ENCODE assay signal across 9 cellular contexts in the genomic region with DNA sequence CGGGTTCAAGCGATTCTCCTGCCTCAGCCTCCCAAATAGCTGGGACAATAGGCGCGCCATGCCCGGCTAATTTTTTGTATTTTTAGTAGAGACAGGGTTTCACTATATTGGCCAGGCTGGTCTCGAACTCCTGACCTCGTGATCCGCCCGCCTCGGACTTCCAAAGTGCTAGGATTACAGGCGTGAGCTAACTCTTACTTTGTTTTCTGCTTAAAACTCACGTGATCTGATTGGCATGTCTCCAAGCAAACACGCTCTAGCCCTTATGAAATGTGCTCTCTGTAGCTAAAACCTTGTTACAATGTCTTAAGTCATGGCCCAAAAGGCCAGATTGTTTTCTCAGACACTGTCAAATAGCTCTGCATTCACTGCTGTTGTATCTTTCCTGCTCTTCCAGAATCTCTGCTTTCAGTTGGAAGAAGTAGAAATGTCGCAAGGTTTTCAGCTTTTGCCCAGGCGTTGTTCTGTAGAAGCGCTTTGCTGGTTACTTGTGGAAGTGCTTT. TPM values are rescaled to one million over a fixed set of nuclear protein-coding genes. Genes with fewer than 3 reads are reported as not detected.
A peak's percentile ranks its signal among the peaks of the same experiment; 100 is the strongest.
DNase-seq lines count a peak whose midpoint lies in the region; ATAC-seq, FAIRE-seq and TF ChIP-seq lines count a peak whose summit lies in the region.
"Had no signal": no experiment of that assay in that cellular context is flagged by ENCODE, and none has a peak within 500 bp of the region (broad histone marks: within the 10 kb centered on the region; RNA-seq: fewer than 3 reads in every experiment).

No MANE protein-coding gene starts in this region.

- 69% methylated on average over 16 of the region's 16 CpGs; no CpG with 5 or more reads in 1 of the 2 donors for WGBS in transverse colon (ENCODE audit: low coverage in 1 of 2), 2 donors

- no peak overlapping the region for H3K27ac ChIP-seq in brain microvascular endothelial cell
- H3K27ac ChIP-seq in transverse colon = peak overlapping the region in 3 of 4 donors; percentile 38 to 47 (median 46)

- in situ Hi-C loops in brain microvascular endothelial cell (cut with HindIII; ENCODE audit: low pct_ligation_motif_present, low sequenced_read_pairs) (no loop called here), transverse colon (cut with MboI; ENCODE audit: low pct_ligation_motif_present in 1 of 4, low pct_unique_long_range_greater_than_20kb in 1 of 4, low sequenced_read_pairs in 3 of 4) (no loop called here)

- peaks cover 28% of the 10 kb centered on the region for H3K4me1 Mint-ChIP-seq in activated T-cell treated with anti-CD3 and anti-CD28 coated beads, Interleukin-2, amount 50 U/mL, for 72 hours (ENCODE audit: low read depth)

- H3K36me3 Mint-ChIP-seq in activated T-cell treated with anti-CD3 and anti-CD28 coated beads, Interleukin-2, amount 50 U/mL, for 72 hours (ENCODE audit: insufficient read depth in 2 of 2) = no peaks in the 10 kb centered on the region

- no peak overlapping the region for H3K27ac Mint-ChIP-seq in activated T-cell treated with anti-CD3 and anti-CD28 coated beads, Interleukin-2, amount 50 U/mL, for 72 hours

- no peak for TF ChIP-seq POLR2A in transverse colon (IDR thresholded peaks at IDR 0.05)

- TF ChIP-seq EP300 in transverse colon (IDR thresholded peaks at IDR 0.05; ENCODE audit: low read depth) = no peak

- intact Hi-C loops in transverse colon (cut with DNase I; ENCODE audit: low total_unique reads) = no loop called here

- no peaks in the 10 kb centered on the region for H3K9me3 Mint-ChIP-seq in activated T-cell treated with anti-CD3 and anti-CD28 coated beads, Interleukin-2, amount 50 U/mL, for 72 hours

- no peaks in the 10 kb centered on the region for H3K27me3 ChIP-seq in brain microvascular endothelial cell (replicated peaks)
- no peaks in the 10 kb centered on the region for H3K27me3 ChIP-seq in transverse colon

- peaks cover 7% of the 10 kb centered on the region for H3K27me3 Mint-ChIP-seq in activated T-cell treated with anti-CD3 and anti-CD28 coated beads, Interleukin-2, amount 50 U/mL, for 72 hours (ENCODE audit: low read depth)

- no peak for FAIRE-seq in GM19239 (lab: Jason Lieb, UNC)
- FAIRE-seq: frontal cortex had no signal

- H3K36me3 ChIP-seq in brain microvascular endothelial cell (replicated peaks) (no peaks in the 10 kb centered on the region), transverse colon (no peaks in the 10 kb centered on the region)

- peak overlapping the region in 1 of 2 donors; percentile 88 for H3K4me3 Mint-ChIP-seq in activated T-cell treated with anti-CD3 and anti-CD28 coated beads, Interleukin-2, amount 50 U/mL, for 72 hours

- no peak for ATAC-seq in activated T-cell treated with anti-CD3 and anti-CD28 coated beads, Interleukin-2, amount 50 U/mL, for 72 hours (replicated peaks in 1 of 2)
- no peak for ATAC-seq in GM19035 (IDR thresholded peaks at IDR 0.05; ENCODE audit: unreplicated experiment)

- no peaks in the 10 kb centered on the region for H3K4me1 ChIP-seq in transverse colon

- peak overlapping the region; percentile 60 for H3K4me3 ChIP-seq in brain microvascular endothelial cell (ENCODE audit: low read depth, low read length)
- peak overlapping the region; percentile 37 to 62 (median 40) for H3K4me3 ChIP-seq in transverse colon

- DNase-seq in activated T-cell treated with anti-CD3 and anti-CD28 coated beads, Interleukin-2, amount 50 U/mL, for 1 hour = peak; percentile 18
- DNase-seq in activated T-cell treated with anti-CD3 and anti-CD28 coated beads, Interleukin-2, amount 50 U/mL, for 72 hours = no peak
- DNase-seq in brain microvascular endothelial cell (no peak), medulla oblongata (ENCODE audit: extremely low spot score) (peak; percentile 5), transverse colon (peak; percentile 9), NCI-H1436 (lab: John Stamatoyannopoulos, UW) (no peak), GM19239 (ENCODE audit: insufficient read length, low spot score) (no peak)

- no peaks in the 10 kb centered on the region for H3K9me3 ChIP-seq in transverse colon

- TF ChIP-seq CTCF in brain microvascular endothelial cell (IDR thresholded peaks at IDR 0.05; ENCODE audit: low read depth, low read length, missing control alignments) = no peak
- TF ChIP-seq CTCF in transverse colon (IDR thresholded peaks at IDR 0.05) = no peak

RNA-seq across cellular contexts. Expression of a gene that starts 39.7 kb away (rescaled TPM):
- total RNA-seq in activated T-cell treated with anti-CD3 and anti-CD28 coated beads, Interleukin-2, amount 50 U/mL, for 72 hours = 100 to 1,000 TPM; 702 to 788 TPM
- 100 to 1,000 TPM; 146 to 307 (median 237) TPM for total RNA-seq in transverse colon

Comparison
In these comparisons a context has a peak if more than half of its experiments do, and no peak if none do; other contexts are left out.
1. DNase-seq: peak in activated T-cell treated with anti-CD3 and anti-CD28 coated beads, Interleukin-2, amount 50 U/mL, for 1 hour (single experiment), medulla oblongata (single experiment) and transverse colon (single experiment); none in activated T-cell treated with anti-CD3 and anti-CD28 coated beads, Interleukin-2, amount 50 U/mL, for 72 hours (0 of 2), brain microvascular endothelial cell (single experiment), NCI-H1436 (single experiment) and GM19239 (single experiment).